Comparison of ENCODE assay signal across 10 cellular contexts in genomic region chr3:97823503-97824004, GRCh38. TPM values are rescaled to one million over a fixed set of nuclear protein-coding genes. Genes with fewer than 3 reads are reported as not detected.
DNase-seq lines count a peak whose midpoint lies in the region; ATAC-seq, FAIRE-seq and TF ChIP-seq lines count a peak whose summit lies in the region.
"Had no signal": no experiment of that assay in that cellular context is flagged by ENCODE, and none has a peak within 500 bp of the region (broad histone marks: within the 10 kb centered on the region; RNA-seq: fewer than 3 reads in every experiment).

No MANE protein-coding gene starts in this region.

- intact Hi-C loops in activated T-helper 2 cell treated with anti-CD3 and anti-CD28 coated beads, Interferon-gamma antibody, Interleukin-2, Interleukin-4, amounts not matched to agents 10 μg/mL and 5 μg/mL and 100 μg/mL, durations not matched to agents 14 hours and 24 hours and 36 hours (cut with micrococcal nuclease) = loop anchor here (5.0 kb wide), 1 partner anchor 734 kb away; no protein-coding TSS in a partner anchor

- H3K9me1 ChIP-seq in keratinocyte (ENCODE audit: control insufficient read depth, extremely low read depth, insufficient read depth, low read length) = no peaks in the 10 kb centered on the region

- peaks cover 2 to 8% of the 10 kb centered on the region in 2 experiments; a peak in 2 of 4 replicates for H3K4me1 ChIP-seq in SK-N-SH (ENCODE audit: control insufficient read depth in 1 of 2, insufficient read depth in 2 of 2, low read depth in 1 of 2, low read length in 1 of 2)
- H3K4me1 ChIP-seq in keratinocyte (ENCODE audit: control insufficient read depth, extremely low read depth, insufficient read depth, low read length) = peaks cover 15% of the 10 kb centered on the region

- DNase-seq in SK-N-SH (no peak), keratinocyte (ENCODE audit: low read depth, low spot score) (no peak), substantia nigra (lab: John Stamatoyannopoulos, UW) (peak in 21 of 49 donors; percentile 1 to 41 (median 14)), RWPE1 (ENCODE audit: low spot score) (no peak), KG1 (lab: John Stamatoyannopoulos, UW) (no peak)
- no peak for DNase-seq in activated T-helper 2 cell treated with anti-CD3 and anti-CD28 coated beads, Interferon-gamma antibody, Interleukin-2, Interleukin-4, amounts not matched to agents 10 μg/mL and 5 μg/mL and 100 μg/mL, durations not matched to agents 14 hours and 24 hours and 36 hours (ENCODE audit: low spot score)
- DNase-seq in stimulated activated CD4-positive, alpha-beta T cell treated with anti-CD3 and anti-CD28 coated beads, Interleukin-4, amount 100 ng/mL, for 24 hours = no peak

- H3K27me3 ChIP-seq in SK-N-SH (ENCODE audit: insufficient read depth) (peaks cover 5% of the 10 kb centered on the region; the same call in 1 of the 2 replicates), keratinocyte (ENCODE audit: control insufficient read depth, extremely low read depth, insufficient read depth, low read length) (no peaks in the 10 kb centered on the region)

- no peak for TF ChIP-seq RAD21 in SK-N-SH (IDR thresholded peaks at IDR 0.05; ENCODE audit: low read length)

- H3K4me3 ChIP-seq in SK-N-SH (ENCODE audit: low read depth in 2 of 2, low read length in 1 of 2) = peak overlapping the region in 1 of 2 experiments; percentile 93; a peak in 1 of 4 replicates
- H3K4me3 ChIP-seq in keratinocyte (ENCODE audit: control insufficient read depth in 2 of 3, extremely low read depth in 1 of 3, insufficient read depth in 2 of 3, low read depth in 1 of 3, low read length in 3 of 3) = peak overlapping the region; percentile 86 to 93 (median 93)

- POLR2A ChIA-PET in SK-N-SH (lab: Yijun Ruan, JAX) = no interaction called here
- POLR2A ChIA-PET in RWPE1 (lab: Yijun Ruan, JAX; ENCODE audit: low non-redundant PET) = no interaction called here

- TF ChIP-seq EP300 in SK-N-SH (IDR thresholded peaks at IDR 0.05; ENCODE audit: borderline replicate concordance in 1 of 2, low read depth in 1 of 2, low read length in 1 of 2) = no peak

- no peaks in the 10 kb centered on the region for H3K9me3 Mint-ChIP-seq in activated T-helper 2 cell treated with anti-CD3 and anti-CD28 coated beads, Interferon-gamma antibody, Interleukin-2, Interleukin-4, amounts not matched to agents 10 μg/mL and 5 μg/mL and 100 μg/mL, durations not matched to agents 14 hours and 24 hours and 36 hours

- H3K27ac ChIP-seq in SK-N-SH (ENCODE audit: low read depth in 2 of 2, low read length in 1 of 2) (no peak overlapping the region), keratinocyte (ENCODE audit: control insufficient read depth, insufficient read depth, low read length) (peak overlapping the region; percentile 72), substantia nigra (ENCODE audit: low read depth, low read length, poor library complexity, severe bottlenecking) (peak overlapping the region; percentile 66), RWPE1 (no peak overlapping the region)
- H3K27ac ChIP-seq: C4-2B had no signal

- no peak for ATAC-seq in SK-N-SH treated with all-trans-retinoic acid at 6 μM for 48 hours

- H4K20me1 ChIP-seq in SK-N-SH (ENCODE audit: insufficient read depth) (no peaks in the 10 kb centered on the region), keratinocyte (ENCODE audit: control insufficient read depth, extremely low read depth, insufficient read depth, low read length) (no peaks in the 10 kb centered on the region)

- peaks cover 12% of the 10 kb centered on the region for H3K36me3 Mint-ChIP-seq in activated T-helper 2 cell treated with anti-CD3 and anti-CD28 coated beads, Interferon-gamma antibody, Interleukin-2, Interleukin-4, amounts not matched to agents 10 μg/mL and 5 μg/mL and 100 μg/mL, durations not matched to agents 14 hours and 24 hours and 36 hours (ENCODE audit: low read depth)

- CTCF ChIA-PET in SK-N-SH (lab: Yijun Ruan, JAX) (interaction anchor here (1.0 to 5.0 kb wide), 5 partner anchors 16 to 200 kb away, joined by 3 to 34 read pairs (median 5); no protein-coding TSS in a partner anchor), RWPE1 (lab: Yijun Ruan, JAX) (interaction anchor here (0.8 kb wide), 1 partner anchor 30 kb away, joined by 4 read pairs; no protein-coding TSS in a partner anchor)

- H3K9me3 ChIP-seq in SK-N-SH (no peaks in the 10 kb centered on the region), keratinocyte (ENCODE audit: control insufficient read depth, low read depth, low read length) (no peaks in the 10 kb centered on the region)

- no peak overlapping the region for H3K27ac Mint-ChIP-seq in activated T-helper 2 cell treated with anti-CD3 and anti-CD28 coated beads, Interferon-gamma antibody, Interleukin-2, Interleukin-4, amounts not matched to agents 10 μg/mL and 5 μg/mL and 100 μg/mL, durations not matched to agents 14 hours and 24 hours and 36 hours

- no peak for TF ChIP-seq CTCF in SK-N-SH (IDR thresholded peaks at IDR 0.05)
- TF ChIP-seq CTCF in keratinocyte (optimal IDR thresholded peaks at IDR 0.05 in 1 of 3, IDR thresholded peaks at IDR 0.05 in 1 of 3, conservative IDR thresholded peaks at IDR 0.05 in 1 of 3; ENCODE audit: extremely low read depth in 1 of 3, insufficient read depth in 2 of 3, low read length in 3 of 3) = no peak
- no peak for TF ChIP-seq CTCF in RWPE1 (conservative IDR thresholded peaks at IDR 0.05; ENCODE audit: low read depth)

- H3K36me3 ChIP-seq in SK-N-SH (replicated peaks in 1 of 2; ENCODE audit: control insufficient read depth in 1 of 2, insufficient read depth in 2 of 2, low read length in 1 of 2) (no peaks in the 10 kb centered on the region), keratinocyte (ENCODE audit: control insufficient read depth in 2 of 2, extremely low read depth in 1 of 2, insufficient read depth in 2 of 2, low read length in 2 of 2) (no peaks in the 10 kb centered on the region)

- H3K4me2 ChIP-seq in SK-N-SH (peak overlapping the region; percentile 90), keratinocyte (ENCODE audit: control insufficient read depth, extremely low read depth, insufficient read depth, low read depth, low read length) (peak overlapping the region; percentile 93)

- H3K9ac ChIP-seq in SK-N-SH = no peak overlapping the region
- peak overlapping the region; percentile 86 for H3K9ac ChIP-seq in keratinocyte (ENCODE audit: control insufficient read depth, extremely low read depth, insufficient read depth, low read length)

- H3K79me2 ChIP-seq in SK-N-SH (ENCODE audit: insufficient read depth) (peaks cover 16% of the 10 kb centered on the region), keratinocyte (ENCODE audit: control insufficient read depth, insufficient read depth, low read length) (peaks cover 23% of the 10 kb centered on the region)

- FAIRE-seq in keratinocyte (lab: Jason Lieb, UNC) = peak; percentile 71
- FAIRE-seq: frontal cortex had no signal

- H3K4me1 Mint-ChIP-seq in activated T-helper 2 cell treated with anti-CD3 and anti-CD28 coated beads, Interferon-gamma antibody, Interleukin-2, Interleukin-4, amounts not matched to agents 10 μg/mL and 5 μg/mL and 100 μg/mL, durations not matched to agents 14 hours and 24 hours and 36 hours (ENCODE audit: low read depth) = peaks cover 20% of the 10 kb centered on the region

- H2AFZ ChIP-seq in SK-N-SH (ENCODE audit: low read depth) (no peak overlapping the region), keratinocyte (ENCODE audit: control insufficient read depth, low read length) (peak overlapping the region; percentile 64)

- H3F3A ChIP-seq in SK-N-SH (replicated peaks; ENCODE audit: insufficient read depth) = peaks cover 3% of the 10 kb centered on the region

- WGBS in SK-N-SH (ENCODE audit: low lambda C conversion rate) = 86% methylated on average over 7 of the region's 7 CpGs

- H3K4me3 Mint-ChIP-seq in activated T-helper 2 cell treated with anti-CD3 and anti-CD28 coated beads, Interferon-gamma antibody, Interleukin-2, Interleukin-4, amounts not matched to agents 10 μg/mL and 5 μg/mL and 100 μg/mL, durations not matched to agents 14 hours and 24 hours and 36 hours (ENCODE audit: low read depth) = peak overlapping the region; percentile 100

- dilution Hi-C loops in keratinocyte (cut with MboI; ENCODE audit: extremely low pct_ligation_motif_present, low sequenced_read_pairs) = no loop called here

- H3K27me3 Mint-ChIP-seq in activated T-helper 2 cell treated with anti-CD3 and anti-CD28 coated beads, Interferon-gamma antibody, Interleukin-2, Interleukin-4, amounts not matched to agents 10 μg/mL and 5 μg/mL and 100 μg/mL, durations not matched to agents 14 hours and 24 hours and 36 hours (ENCODE audit: low read depth) = peaks cover 37% of the 10 kb centered on the region

- H3K9me2 ChIP-seq in SK-N-SH = no peaks in the 10 kb centered on the region

TF ChIP-seq in SK-N-SH treated with all-trans-retinoic acid at 6 μM for 48 hours, 23 proteins besides CTCF, POLR2A, EP300 and RAD21 (continues in another document):
- no peak for TF ChIP-seq RARB (CRISPR knock-in tag; IDR thresholded peaks at IDR 0.05)

RNA-seq across cellular contexts. Expression of gene CRYBG3, which starts 1.7 kb away (rescaled TPM):
- 2.4 and 2.8 TPM in 2 replicates for polyA plus RNA-seq in SK-N-SH (2012; rRNA removed)
- polyA plus RNA-seq in SK-N-SH (2012; cell fraction: cytosol; rRNA removed) = 2.7 TPM in 2 replicates
- 4.8 and 10.2 TPM in 2 replicates for polyA plus RNA-seq in SK-N-SH (2012; cell fraction: nucleus; rRNA removed)
- total RNA-seq in activated T-helper 2 cell treated with anti-CD3 and anti-CD28 coated beads, Interferon-gamma antibody, Interleukin-2, Interleukin-4, amounts not matched to agents 10 μg/mL and 5 μg/mL and 100 μg/mL, durations not matched to agents 14 hours and 24 hours and 36 hours = 7.2 and 7.5 TPM in 2 replicates
- 5.4 to 6.9 TPM (median 5.5 TPM) in 3 replicates for polyA plus RNA-seq in keratinocyte
- 15.3 TPM for polyA plus RNA-seq in keratinocyte (2011; ENCODE audit: low read depth)
- 1.6 and 2.5 TPM in 2 replicates for polyA plus RNA-seq in keratinocyte (2011; cell fraction: cytosol; rRNA removed)
- 10.0 and 14.5 TPM in 2 replicates for polyA plus RNA-seq in keratinocyte (2011; cell fraction: nucleus; rRNA removed)
- polyA plus RNA-seq in keratinocyte (2012; ENCODE audit: low replicate concordance) = 4.5 and 4.8 TPM in 2 replicates
- 7.9 to 21.2 TPM (median 11.8 TPM) in 3 replicates for polyA minus RNA-seq in keratinocyte
- polyA minus RNA-seq in keratinocyte (2011; cell fraction: cytosol; rRNA and poly(A)+ RNA removed) = 5.6 TPM
- 23.3 and 37.2 TPM in 2 replicates for polyA minus RNA-seq in keratinocyte (2011; cell fraction: nucleus; rRNA and poly(A)+ RNA removed)

RNA-seq across cellular contexts. Expression of gene ARL6, which starts 59.0 kb away (rescaled TPM):
- polyA plus RNA-seq in SK-N-SH (2012; rRNA removed) (2.6 and 5.1 TPM in 2 replicates), keratinocyte (4.2 to 8.3 TPM (median 7.4 TPM) in 3 replicates)
- 5.1 and 5.4 TPM in 2 replicates for polyA plus RNA-seq in SK-N-SH (2012; cell fraction: cytosol; rRNA removed)
- 1.6 and 3.7 TPM in 2 replicates for polyA plus RNA-seq in SK-N-SH (2012; cell fraction: nucleus; rRNA removed)
- total RNA-seq in activated T-helper 2 cell treated with anti-CD3 and anti-CD28 coated beads, Interferon-gamma antibody, Interleukin-2, Interleukin-4, amounts not matched to agents 10 μg/mL and 5 μg/mL and 100 μg/mL, durations not matched to agents 14 hours and 24 hours and 36 hours = 3.2 and 3.9 TPM in 2 replicates
- polyA plus RNA-seq in keratinocyte (2011; ENCODE audit: low read depth) = 1.6 TPM
- polyA plus RNA-seq in keratinocyte (2011; cell fraction: cytosol; rRNA removed) = 2.9 and 6.7 TPM in 2 replicates
- polyA plus RNA-seq in keratinocyte (2011; cell fraction: nucleus; rRNA removed) = 5.1 and 6.3 TPM in 2 replicates
- polyA plus RNA-seq in keratinocyte (2012; ENCODE audit: low replicate concordance) = 2.9 and 4.4 TPM in 2 replicates
- polyA minus RNA-seq in keratinocyte = 3.2 to 12.5 TPM (median 10.1 TPM) in 3 replicates
- polyA minus RNA-seq in keratinocyte (2011; cell fraction: cytosol; rRNA and poly(A)+ RNA removed) = 2.7 TPM
- polyA minus RNA-seq in keratinocyte (2011; cell fraction: nucleus; rRNA and poly(A)+ RNA removed) = 5.4 and 8.9 TPM in 2 replicates

Comparison
In these comparisons a context has a peak if more than half of its experiments do, and no peak if none do; other contexts are left out.
1. H3K27ac ChIP-seq: peak in keratinocyte (single experiment) and substantia nigra (single experiment); none in SK-N-SH (0 of 2) and RWPE1 (single experiment).